9 cellular contexts compared by ENCODE assay signal in the genomic region with DNA sequence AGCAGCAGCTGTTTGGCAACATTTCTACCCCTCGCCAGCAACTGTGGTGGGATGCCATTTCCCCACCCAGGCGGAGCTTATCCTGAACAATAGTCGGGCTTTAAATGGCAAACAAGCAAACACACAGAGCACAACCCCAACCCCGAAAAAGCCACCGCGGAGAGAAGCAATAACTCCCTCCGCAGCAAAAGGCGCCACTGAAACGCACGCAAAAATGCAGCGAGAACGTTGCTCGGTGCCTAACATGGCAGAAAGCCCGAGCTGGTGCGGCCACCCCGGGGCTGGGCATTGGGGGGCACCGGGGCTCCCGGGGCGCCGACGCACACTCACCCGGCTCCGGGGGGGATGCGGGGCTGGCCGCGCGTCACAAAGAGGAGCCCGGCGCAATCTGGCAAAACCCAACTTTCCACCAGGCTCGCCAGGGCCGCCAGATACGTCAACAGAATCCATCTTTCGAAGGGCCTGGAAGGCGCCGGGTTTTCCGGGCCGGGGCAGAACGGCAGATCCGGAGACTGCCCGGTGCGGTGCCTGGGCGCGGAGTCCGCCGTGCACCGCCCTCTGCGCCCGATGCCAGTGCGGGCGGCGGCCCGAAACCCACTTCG. TPM values are rescaled to one million over a fixed set of nuclear protein-coding genes. Genes with fewer than 3 reads are reported as not detected.
DNase-seq lines count a peak whose midpoint lies in the region; ATAC-seq, FAIRE-seq and TF ChIP-seq lines count a peak whose summit lies in the region.
"Had no signal": no experiment of that assay in that cellular context is flagged by ENCODE, and none has a peak within 500 bp of the region (broad histone marks: within the 10 kb centered on the region; RNA-seq: fewer than 3 reads in every experiment).

No MANE protein-coding gene starts in this region.

- TF ChIP-seq CTCF in astrocyte of the cerebellum (IDR thresholded peaks at IDR 0.05; ENCODE audit: low read depth, low read length, missing control alignments) (no peak), lower leg skin (IDR thresholded peaks at IDR 0.05) (no peak), thyroid gland (IDR thresholded peaks at IDR 0.05) (no peak)

- H3K4me1 ChIP-seq in thyroid gland: no peaks in the 10 kb centered on the region

- no peak for ATAC-seq in HG03378 (IDR thresholded peaks at IDR 0.05; ENCODE audit: unreplicated experiment)

- no peak for FAIRE-seq in H54 (lab: Jason Lieb, UNC)

- DNase-seq in NCI-H748 (lab: John Stamatoyannopoulos, UW; ENCODE audit: unreplicated experiment): peak; percentile 55
- DNase-seq in NCI-H748 treated with DMSO at 0.1 percent for 48 hours (lab: John Stamatoyannopoulos, UW): no peak
- no peak for DNase-seq in astrocyte of the cerebellum (ENCODE audit: low read depth)
- DNase-seq in lower leg skin (ENCODE audit: low spot score in 2 of 2): no peak
- peak in 1 of 2 donors; percentile 6 for DNase-seq in thyroid gland
- DNase-seq in H54 (ENCODE audit: insufficient read length, low spot score): no peak
- no peak for DNase-seq in superior temporal gyrus (ENCODE audit: extremely low spot score)
- DNase-seq: dermis blood vessel endothelial cell had no signal

- TF ChIP-seq POLR2A in lower leg skin (IDR thresholded peaks at IDR 0.05) (no peak), thyroid gland (IDR thresholded peaks at IDR 0.05) (no peak), H54 (IDR thresholded peaks at IDR 0.05; ENCODE audit: low read depth, low read length) (no peak)

- H3K9me3 ChIP-seq in thyroid gland: no peaks in the 10 kb centered on the region

- WGBS in lower leg skin, 2 donors: 0 to 33% methylated on average over 13 to 41 of the region's 53 CpGs
- 0 to 3% methylated on average over 4 to 21 of the region's 53 CpGs for WGBS in thyroid gland, 2 donors

- H3K36me3 ChIP-seq in thyroid gland: no peaks in the 10 kb centered on the region

- H3K27ac ChIP-seq in thyroid gland: peak overlapping the region in 2 of 3 donors; percentile 49 to 61

- in situ Hi-C loops in astrocyte of the cerebellum (cut with HindIII; ENCODE audit: low sequenced_read_pairs): no loop called here

- no peaks in the 10 kb centered on the region for H3K27me3 ChIP-seq in thyroid gland

- intact Hi-C loops in lower leg skin (cut with DNase I; ENCODE audit: low total_unique reads) (no loop called here), thyroid gland (cut with DNase I) (no loop called here)

- peak overlapping the region; percentile 33 for H3K4me3 ChIP-seq in astrocyte of the cerebellum (ENCODE audit: low read depth, low read length)
- H3K4me3 ChIP-seq in lower leg skin (ENCODE audit: low read depth, poor library complexity, severe bottlenecking): peak overlapping the region; percentile 55
- peak overlapping the region in 2 of 3 donors; percentile 44 to 45 for H3K4me3 ChIP-seq in thyroid gland (replicated peaks in 1 of 3)

RNA-seq across cellular contexts. Expression of a gene that starts 0.8 kb away (rescaled TPM):
- total RNA-seq in lower leg skin (10 to 100 TPM in 2 of 4 donors, 1 to 10 TPM in 2; 3.9 to 13.3 (median 8.8) TPM), thyroid gland (10 to 100 TPM; 12.1 to 18.9 (median 12.8) TPM)
